In the genomic region with DNA sequence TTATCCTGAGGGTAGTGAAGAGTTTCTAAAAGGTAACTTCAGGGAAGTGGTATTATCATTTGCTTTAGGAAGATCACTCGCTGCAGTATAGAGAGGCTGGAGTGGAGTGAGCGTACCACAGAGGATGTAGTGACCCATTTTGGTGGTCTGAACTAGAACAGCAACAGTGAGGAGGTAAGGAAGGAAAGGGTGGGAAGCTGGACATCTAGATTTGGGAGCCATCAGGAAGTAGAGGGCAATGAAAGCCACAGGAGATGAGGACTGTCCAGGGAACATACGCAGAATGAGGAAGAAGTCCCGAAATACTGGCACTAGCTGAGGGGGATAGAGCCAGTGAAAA, we compare ENCODE assay signal across 9 cellular contexts.
DNase-seq lines count a peak whose midpoint lies in the region; ATAC-seq, FAIRE-seq and TF ChIP-seq lines count a peak whose summit lies in the region.
"Had no signal": no experiment of that assay in that cellular context is flagged by ENCODE, and none has a peak within 500 bp of the region (broad histone marks: within the 10 kb centered on the region; RNA-seq: fewer than 3 reads in every experiment).

No MANE protein-coding gene starts in this region.

- no peak overlapping the region for H2AFZ ChIP-seq in neural progenitor cell (replicated peaks)

- H3K4me3 Mint-ChIP-seq in neural progenitor cell: no peak overlapping the region
- H3K4me3 Mint-ChIP-seq: HFFc6 had no signal

- no peak overlapping the region for H3K27ac Mint-ChIP-seq in neural progenitor cell
- H3K27ac Mint-ChIP-seq: HFFc6 had no signal

- H3K9me3 Mint-ChIP-seq in neural progenitor cell: no peaks in the 10 kb centered on the region
- H3K9me3 Mint-ChIP-seq: HFFc6 had no signal

- no peak for FAIRE-seq in GM12892 (lab: Jason Lieb, UNC)
- FAIRE-seq: D721Med had no signal

- no peak overlapping the region for H3K9ac ChIP-seq in neural progenitor cell

- H3K79me2 ChIP-seq in neural progenitor cell (ENCODE audit: low read depth): no peaks in the 10 kb centered on the region

- no peaks in the 10 kb centered on the region for H3K4me1 Mint-ChIP-seq in neural progenitor cell

- H3K27me3 Mint-ChIP-seq in neural progenitor cell (ENCODE audit: insufficient read depth, low read depth): peaks cover 4% of the 10 kb centered on the region

- no peak for DNase-seq in GM12892 (ENCODE audit: insufficient read length)
- DNase-seq in RWPE2 (ENCODE audit: low spot score): no peak
- DNase-seq in neural progenitor cell (ENCODE audit: low spot score): no peak
- DNase-seq in GM10266 (ENCODE audit: extremely low spot score): no peak
- DNase-seq in NCI-H2029 (lab: John Stamatoyannopoulos, UW): no peak
- DNase-seq in effector CD4-positive, alpha-beta T cell: no peak

- H3K4me1 ChIP-seq in RWPE2 (ENCODE audit: insufficient read depth, poor library complexity, severe bottlenecking) (peaks cover 5% of the 10 kb centered on the region), neural progenitor cell (no peaks in the 10 kb centered on the region)

- H3K9me3 ChIP-seq in RWPE2 (ENCODE audit: severe bottlenecking) (no peaks in the 10 kb centered on the region), neural progenitor cell (ENCODE audit: low read depth) (no peaks in the 10 kb centered on the region)

- peaks cover 58% of the 10 kb centered on the region for H4K20me1 ChIP-seq in neural progenitor cell (ENCODE audit: low read depth)

- H3K4me3 ChIP-seq in RWPE2 (ENCODE audit: severe bottlenecking) (no peak overlapping the region), neural progenitor cell (no peak overlapping the region)

- TF ChIP-seq POLR2A in GM12892 (IDR thresholded peaks at IDR 0.05; ENCODE audit: low read depth, low read length): peak; percentile 57

- TF ChIP-seq CTCF in C4-2B (conservative IDR thresholded peaks at IDR 0.05) (no peak), RWPE2 (IDR thresholded peaks at IDR 0.05; ENCODE audit: poor library complexity, severe bottlenecking) (no peak), neural progenitor cell (IDR thresholded peaks at IDR 0.05) (no peak), GM10266 (IDR thresholded peaks at IDR 0.05; ENCODE audit: control insufficient read depth, insufficient read depth, low read depth, missing control alignments) (no peak)

- H3K36me3 Mint-ChIP-seq in neural progenitor cell: peaks cover 16% of the 10 kb centered on the region

- H3K36me3 ChIP-seq in RWPE2 (ENCODE audit: low read depth) (no peaks in the 10 kb centered on the region; the same call in 1 of the 2 replicates), neural progenitor cell (no peaks in the 10 kb centered on the region)

- H3K4me2 ChIP-seq in neural progenitor cell: no peak overlapping the region

- H3F3A ChIP-seq in neural progenitor cell (ENCODE audit: low read depth): peaks cover 44% of the 10 kb centered on the region

- H3K27me3 ChIP-seq in RWPE2 (ENCODE audit: insufficient read depth, poor library complexity, severe bottlenecking): no peaks in the 10 kb centered on the region
- no peaks in the 10 kb centered on the region for H3K27me3 ChIP-seq in neural progenitor cell

- peak overlapping the region; percentile 8; the same call in 1 of the 2 replicates for H3K27ac ChIP-seq in C4-2B
- H3K27ac ChIP-seq in RWPE2 (ENCODE audit: poor library complexity, severe bottlenecking): no peak overlapping the region
- H3K27ac ChIP-seq in neural progenitor cell: peak overlapping the region; percentile 41

- peak; percentile 4; the same call in 1 of the 3 replicates for ATAC-seq in RWPE2 (ENCODE audit: low read depth)
